Comparison of ENCODE assay signal across 9 cellular contexts in the genomic region with DNA sequence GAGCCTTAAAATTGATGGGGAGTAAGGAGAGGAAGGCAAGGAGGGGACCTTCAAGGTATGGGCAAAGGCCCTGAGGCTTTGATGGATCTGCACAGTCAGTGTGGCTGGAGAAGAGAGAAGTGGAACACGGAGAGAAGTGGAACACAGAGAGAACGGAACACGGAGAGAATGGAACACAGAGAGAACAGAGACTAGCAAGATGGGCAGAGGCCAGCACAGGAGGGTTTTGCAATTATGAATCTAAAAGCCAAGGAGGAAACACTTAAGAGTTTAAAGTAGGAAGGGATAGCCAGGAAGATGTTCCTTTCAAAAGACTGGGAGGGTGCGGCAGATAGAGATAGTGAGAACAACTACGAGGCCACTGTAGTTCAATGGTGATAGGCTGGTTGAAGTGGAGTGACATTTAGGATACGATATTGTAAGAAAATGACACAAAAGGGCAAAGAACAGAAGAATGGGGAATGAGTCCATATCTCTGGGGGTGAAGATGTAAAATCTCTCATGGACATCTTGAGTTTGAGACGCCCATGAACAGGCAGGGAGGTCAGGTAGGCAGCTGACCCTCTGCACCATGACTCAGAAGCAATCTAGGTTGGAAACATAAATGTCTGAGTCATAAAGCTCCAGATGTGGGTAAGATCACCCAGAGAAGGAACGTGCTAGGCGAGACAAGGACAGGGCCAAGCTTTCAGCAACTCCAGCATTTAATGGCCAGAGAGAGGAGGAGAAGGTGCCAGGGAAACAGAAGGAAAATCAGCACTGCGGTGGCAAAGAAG. TPM values are rescaled to one million over a fixed set of nuclear protein-coding genes. Genes with fewer than 3 reads are reported as not detected.
DNase-seq lines count a peak whose midpoint lies in the region; ATAC-seq and TF ChIP-seq lines count a peak whose summit lies in the region.
"Had no signal": no experiment of that assay in that cellular context is flagged by ENCODE, and none has a peak within 500 bp of the region (broad histone marks: within the 10 kb centered on the region; RNA-seq: fewer than 3 reads in every experiment).

No MANE protein-coding gene starts in this region.

- no peak overlapping the region for H2AFZ ChIP-seq in mesenchymal stem cell (ENCODE audit: low read depth, low read length)

- H3K4me3 Mint-ChIP-seq in brain: no peak overlapping the region

- WGBS in right cardiac atrium: 74% methylated on average over 10 of the region's 10 CpGs
- 75 to 80% (median 76%) methylated on average over 10 of the region's 10 CpGs for WGBS in heart left ventricle, 4 donors
- 30% methylated on average over 10 of the region's 10 CpGs for WGBS in mesenchymal stem cell

- H3K36me3 ChIP-seq in heart left ventricle (peaks cover 0 to 7% (median 0%) of the 10 kb centered on the region in 9 donors), mesenchymal stem cell (ENCODE audit: control insufficient read depth in 1 of 2, insufficient read depth in 2 of 2, low read depth in 1 of 2, low read length in 2 of 2) (peaks cover 3 to 9% of the 10 kb centered on the region in 2 experiments), A673 (ENCODE audit: insufficient read depth, low read length, poor library complexity, severe bottlenecking) (peaks cover 2% of the 10 kb centered on the region)

- CTCF ChIA-PET in A673 (lab: Charles Lee): no interaction called here

- H3K4me2 ChIP-seq in mesenchymal stem cell (ENCODE audit: low read length, poor library complexity, severe bottlenecking): no peak overlapping the region

- peaks cover 3% of the 10 kb centered on the region for H3K79me1 ChIP-seq in mesenchymal stem cell (replicated peaks; ENCODE audit: low read length, poor library complexity, severe bottlenecking)

- no peak for TF ChIP-seq POLR2A in heart left ventricle (IDR thresholded peaks at IDR 0.05)

- H3K18ac ChIP-seq in mesenchymal stem cell (ENCODE audit: low read depth in 1 of 2, low read length in 2 of 2): peak overlapping the region; percentile 30 to 88

- H2BK12ac ChIP-seq in mesenchymal stem cell (ENCODE audit: low read length in 2 of 2): peak overlapping the region; percentile 11 to 84

- DNase-seq in right cardiac atrium (no peak), heart left ventricle (no peak), mesenchymal stem cell (peak; percentile 95), A673 (ENCODE audit: low spot score) (no peak)
- DNase-seq: left cardiac atrium had no signal

- no TSS peak for BruUV-seq in A673 (replicated peaks; lab: Mats Ljungman, UMichigan)

- no peak for TF ChIP-seq CTCF in heart left ventricle (IDR thresholded peaks at IDR 0.05)
- no peak for TF ChIP-seq CTCF in brain (conservative IDR thresholded peaks at IDR 0.05)
- no peak for TF ChIP-seq CTCF in A673 (conservative IDR thresholded peaks at IDR 0.05; ENCODE audit: low read depth, low read length)

- H3K27me3 ChIP-seq in right cardiac atrium (ENCODE audit: control insufficient read depth, insufficient read depth) (no peaks in the 10 kb centered on the region), heart left ventricle (no peaks in the 10 kb centered on the region), mesenchymal stem cell (ENCODE audit: control insufficient read depth in 1 of 2, insufficient read depth in 1 of 2, low read length in 2 of 2) (no peaks in the 10 kb centered on the region), A673 (replicated peaks; ENCODE audit: insufficient read depth, low read depth, low read length, poor library complexity) (no peaks in the 10 kb centered on the region)

- peaks cover 29% of the 10 kb centered on the region for H3K4me1 ChIP-seq in right cardiac atrium (ENCODE audit: control insufficient read depth, insufficient read depth, low read length)
- peaks cover 0 to 81% (median 51%) of the 10 kb centered on the region in 12 donors for H3K4me1 ChIP-seq in heart left ventricle
- H3K4me1 ChIP-seq in mesenchymal stem cell (ENCODE audit: control insufficient read depth, insufficient read depth, low read depth, low read length): peaks cover 14% of the 10 kb centered on the region
- H3K4me1 ChIP-seq in A673 (ENCODE audit: insufficient read depth, low read length, poor library complexity, severe bottlenecking): peaks cover 21% of the 10 kb centered on the region

- peak overlapping the region; percentile 3 for H2BK120ac ChIP-seq in mesenchymal stem cell (ENCODE audit: low read depth, low read length)

- H3K27ac ChIP-seq in right cardiac atrium (ENCODE audit: low read length) (peak overlapping the region; percentile 47), heart left ventricle (peak overlapping the region in 6 of 12 donors; percentile 9 to 88 (median 51)), mesenchymal stem cell (ENCODE audit: low read length, poor library complexity, severe bottlenecking) (peak overlapping the region; percentile 72), A673 (ENCODE audit: low read depth, low read length, poor library complexity, severe bottlenecking) (no peak overlapping the region)

- peak overlapping the region in 1 of 2 experiments; percentile 38 for H3K14ac ChIP-seq in mesenchymal stem cell (ENCODE audit: low read length in 2 of 2)

- POLR2A ChIA-PET in A673 (lab: Charles Lee; ENCODE audit: low non-redundant PET): no interaction called here

- peak overlapping the region; percentile 15 to 85 (median 73) for H3K27ac Mint-ChIP-seq in brain

- no peak overlapping the region for H2BK5ac ChIP-seq in mesenchymal stem cell (ENCODE audit: low read depth, low read length, poor library complexity, severe bottlenecking)

- H3K23ac ChIP-seq in mesenchymal stem cell (ENCODE audit: low read length in 2 of 2): no peak overlapping the region

- H3K9me3 Mint-ChIP-seq in brain: peaks cover 0 to 7% (median 0%) of the 10 kb centered on the region in 5 experiments

- peak overlapping the region; percentile 48 for H3K9ac ChIP-seq in mesenchymal stem cell (ENCODE audit: low read length)

- H4K8ac ChIP-seq in mesenchymal stem cell (ENCODE audit: low read length): peak overlapping the region; percentile 78

- no peaks in the 10 kb centered on the region for H3K9me3 ChIP-seq in right cardiac atrium (ENCODE audit: control insufficient read depth, low read length)
- no peaks in the 10 kb centered on the region for H3K9me3 ChIP-seq in heart left ventricle
- no peaks in the 10 kb centered on the region for H3K9me3 ChIP-seq in mesenchymal stem cell (ENCODE audit: control insufficient read depth, low read length)
- no peaks in the 10 kb centered on the region for H3K9me3 ChIP-seq in A673 (ENCODE audit: low read depth, low read length, poor library complexity, severe bottlenecking)

- H2BK15ac ChIP-seq in mesenchymal stem cell (ENCODE audit: low read depth, poor library complexity, severe bottlenecking): peak overlapping the region; percentile 55

- peak overlapping the region; percentile 20 for H4K91ac ChIP-seq in mesenchymal stem cell (ENCODE audit: low read length)

- peaks cover 48% of the 10 kb centered on the region for H3K36me3 Mint-ChIP-seq in brain

- peak overlapping the region in 1 of 2 experiments; percentile 87 for H3K4ac ChIP-seq in mesenchymal stem cell (ENCODE audit: low read depth in 1 of 2, low read length in 2 of 2)

- peak overlapping the region; percentile 21 for H2AK5ac ChIP-seq in mesenchymal stem cell (ENCODE audit: low read length, severe bottlenecking)

- intact Hi-C loops in right cardiac atrium (cut with DNase I) (no loop called here), heart left ventricle (cut with DNase I) (no loop called here), A673 (cut with micrococcal nuclease; ENCODE audit: unreplicated experiment) (no loop called here)

- H3K4me3 ChIP-seq in right cardiac atrium (ENCODE audit: low read length): no peak overlapping the region
- H3K4me3 ChIP-seq in heart left ventricle: no peak overlapping the region
- no peak overlapping the region for H3K4me3 ChIP-seq in mesenchymal stem cell (ENCODE audit: insufficient read depth in 1 of 2, low read depth in 1 of 2, low read length in 2 of 2)
- H3K4me3 ChIP-seq in A673 (ENCODE audit: low read depth, low read length, poor library complexity, severe bottlenecking): no peak overlapping the region

- H3K27me3 Mint-ChIP-seq in brain: no peaks in the 10 kb centered on the region

- peaks cover 82% of the 10 kb centered on the region for H3K4me1 Mint-ChIP-seq in brain

- ATAC-seq in right cardiac atrium: peak in 1 of 2 donors; percentile 63
- no peak for ATAC-seq in heart left ventricle
- no peak for ATAC-seq in HG02678 (IDR thresholded peaks at IDR 0.05; ENCODE audit: unreplicated experiment)
- no peak for ATAC-seq in GM21825 (IDR thresholded peaks at IDR 0.05; ENCODE audit: unreplicated experiment)
- ATAC-seq in GM19463 (IDR thresholded peaks at IDR 0.05; ENCODE audit: unreplicated experiment): no peak

RNA-seq across cellular contexts. Expression of a gene that starts 25.4 kb away (rescaled TPM):
- 10 to 100 TPM; 20.4 to 35.7 (median 31.4) TPM for total RNA-seq in right cardiac atrium
- 10.0 TPM for polyA plus RNA-seq in right cardiac atrium
- 10 to 100 TPM; 21.7 to 46.4 (median 28.9) TPM for total RNA-seq in heart left ventricle
- polyA plus RNA-seq in heart left ventricle: 10 to 100 TPM; 11.3 to 11.9 TPM
- 29.9 TPM for polyA plus RNA-seq in brain (ENCODE audit: insufficient read depth, low read depth, low replicate concordance)
- polyA plus RNA-seq in mesenchymal stem cell (2013, experiment 1 of 2): 21.6 TPM
- 24.4 TPM for polyA plus RNA-seq in mesenchymal stem cell (2013, experiment 2 of 2)
- total RNA-seq in A673 (2021): 31.3 and 35.2 TPM in 2 replicates
